In genomic region chr1:5976726-5977493, GRCh38 we compare ENCODE assay signal across 23 cellular contexts. TPM values are rescaled to one million over a fixed set of nuclear protein-coding genes. Genes with fewer than 3 reads are reported as not detected.
DNase-seq lines count a peak whose midpoint lies in the region; ATAC-seq and TF ChIP-seq lines count a peak whose summit lies in the region.
"Had no signal": no experiment of that assay in that cellular context is flagged by ENCODE, and none has a peak within 500 bp of the region (broad histone marks: within the 10 kb centered on the region; RNA-seq: fewer than 3 reads in every experiment).

No MANE protein-coding gene starts in this region.

- H3K36me3 Mint-ChIP-seq in CD4-positive, CD25-positive, alpha-beta regulatory T cell: peaks cover 24% of the 10 kb centered on the region
- H3K36me3 Mint-ChIP-seq in endothelial cell (ENCODE audit: low read depth, unreplicated experiment): peaks cover 18% of the 10 kb centered on the region
- peaks cover 10% of the 10 kb centered on the region for H3K36me3 Mint-ChIP-seq in stimulated activated memory B cell treated with anti-CD40 and anti-IgM and Interleukin-4, amounts not matched to agents 10 μg/mL and 1 μg/mL and 100 μg/mL, for 72 hours

- H3K27me3 Mint-ChIP-seq in CD4-positive, CD25-positive, alpha-beta regulatory T cell: no peaks in the 10 kb centered on the region
- peaks cover 8% of the 10 kb centered on the region for H3K27me3 Mint-ChIP-seq in endothelial cell (ENCODE audit: unreplicated experiment)
- H3K27me3 Mint-ChIP-seq in stimulated activated memory B cell treated with anti-CD40 and anti-IgM and Interleukin-4, amounts not matched to agents 10 μg/mL and 1 μg/mL and 100 μg/mL, for 72 hours: no peaks in the 10 kb centered on the region
- H3K27me3 Mint-ChIP-seq: activated naive CD8-positive, alpha-beta T cell treated with anti-CD3 and anti-CD28 coated beads for 36 hours had no signal

- no peaks in the 10 kb centered on the region for H3K4me1 ChIP-seq in CD4-positive, CD25-positive, alpha-beta regulatory T cell (ENCODE audit: control insufficient read depth, insufficient read depth, low read length, poor library complexity, severe bottlenecking)
- H3K4me1 ChIP-seq in DND-41 (ENCODE audit: insufficient read depth, low read length) (peaks cover 40% of the 10 kb centered on the region), osteoblast (ENCODE audit: insufficient read depth, low read length) (no peaks in the 10 kb centered on the region)

- peak overlapping the region; percentile 49 for H3K9ac ChIP-seq in DND-41 (ENCODE audit: low read depth, low read length)
- H3K9ac ChIP-seq: GM23248, KMS-11 had no signal

- H3K79me2 ChIP-seq in DND-41 (ENCODE audit: insufficient read depth, low read length) (peaks cover 21% of the 10 kb centered on the region), osteoblast (ENCODE audit: insufficient read depth, low read length) (no peaks in the 10 kb centered on the region)

- no peak for ATAC-seq in CD4-positive, CD25-positive, alpha-beta regulatory T cell (ENCODE audit: low read depth in 2 of 2)
- ATAC-seq in DND-41 (ENCODE audit: insufficient read depth, low read depth): no peak
- ATAC-seq in stimulated activated memory B cell treated with anti-CD40 and anti-IgM and Interleukin-4, amounts not matched to agents 10 μg/mL and 1 μg/mL and 100 μg/mL, for 72 hours: no peak
- ATAC-seq: PC-3 had no signal

- H3K27ac Mint-ChIP-seq in CD4-positive, CD25-positive, alpha-beta regulatory T cell: peak overlapping the region in 2 of 3 donors; percentile 29 to 86
- H3K27ac Mint-ChIP-seq in endothelial cell (ENCODE audit: unreplicated experiment): no peak overlapping the region
- no peak overlapping the region for H3K27ac Mint-ChIP-seq in stimulated activated memory B cell treated with anti-CD40 and anti-IgM and Interleukin-4, amounts not matched to agents 10 μg/mL and 1 μg/mL and 100 μg/mL, for 72 hours
- H3K27ac Mint-ChIP-seq: activated naive CD8-positive, alpha-beta T cell treated with anti-CD3 and anti-CD28 coated beads for 36 hours had no signal

- TF ChIP-seq CTCF in DND-41 (IDR thresholded peaks at IDR 0.05; ENCODE audit: borderline replicate concordance, extremely low read depth, low read length, poor library complexity, severe bottlenecking) (no peak), endothelial cell (IDR thresholded peaks at IDR 0.05; ENCODE audit: unreplicated experiment) (no peak), osteoblast (IDR thresholded peaks at IDR 0.05; ENCODE audit: extremely low read depth, low read depth, low read length) (no peak)

- 0 out of 2 replicates have a peak, but pooled peaks cover 7% of the 10 kb centered on the region for H4K20me1 ChIP-seq in DND-41 (ENCODE audit: insufficient read depth, low read length)
- peaks cover 14% of the 10 kb centered on the region for H4K20me1 ChIP-seq in osteoblast (ENCODE audit: insufficient read depth, low read length)

- no peaks in the 10 kb centered on the region for H3K27me3 ChIP-seq in CD4-positive, CD25-positive, alpha-beta regulatory T cell (ENCODE audit: control insufficient read depth, insufficient read depth, low read length)
- H3K27me3 ChIP-seq in DND-41 (ENCODE audit: insufficient read depth, low read length, poor library complexity) (no peaks in the 10 kb centered on the region), osteoblast (ENCODE audit: insufficient read depth, low read length) (no peaks in the 10 kb centered on the region)

- H3K4me1 Mint-ChIP-seq in CD4-positive, CD25-positive, alpha-beta regulatory T cell: peaks cover 5 to 22% (median 11%) of the 10 kb centered on the region in 4 donors
- H3K4me1 Mint-ChIP-seq in endothelial cell (ENCODE audit: unreplicated experiment): peaks cover 13% of the 10 kb centered on the region
- H3K4me1 Mint-ChIP-seq in stimulated activated memory B cell treated with anti-CD40 and anti-IgM and Interleukin-4, amounts not matched to agents 10 μg/mL and 1 μg/mL and 100 μg/mL, for 72 hours: peaks cover 11% of the 10 kb centered on the region
- H3K4me1 Mint-ChIP-seq: activated naive CD8-positive, alpha-beta T cell treated with anti-CD3 and anti-CD28 coated beads for 36 hours had no signal

- no peak for DNase-seq in CD4-positive, CD25-positive, alpha-beta regulatory T cell
- no peak for DNase-seq in DND-41
- DNase-seq in endothelial cell (ENCODE audit: low spot score): no peak
- DNase-seq in osteoblast (ENCODE audit: insufficient read length, low spot score, missing footprints): peak; percentile 71
- DNase-seq in GM03348 (ENCODE audit: low spot score): no peak
- DNase-seq in SW 1271 (lab: John Stamatoyannopoulos, UW): no peak
- DNase-seq: activated CD4-positive, alpha-beta T cell treated with anti-CD3 and anti-CD28 coated beads for 4 hours; activated naive CD8-positive, alpha-beta T cell treated with anti-CD3 and anti-CD28 coated beads for 36 hours; caudate nucleus; dermis blood vessel endothelial cell; NCI-H1436; NCI-H2107; NCI-H446 treated with DMSO at 0.1 percent for 48 hours; PC-3; retina; SHP77; stimulated activated CD4-positive, alpha-beta T cell treated with anti-CD3 and anti-CD28 coated beads, Interleukin-4, amount 100 ng/mL, for 1 hour; stimulated activated naive CD4-positive, alpha-beta T cell had no signal

- H3K4me2 ChIP-seq in DND-41 (ENCODE audit: insufficient read depth, low read length) (0 out of 2 replicates have a peak overlapping the region, but pooled peaks have one; percentile 56), osteoblast (ENCODE audit: insufficient read depth, low read length) (no peak overlapping the region)
- H3K4me2 ChIP-seq: KMS-11 had no signal

- no peaks in the 10 kb centered on the region for H3K9me3 ChIP-seq in CD4-positive, CD25-positive, alpha-beta regulatory T cell (ENCODE audit: control insufficient read depth in 2 of 2, low read length in 2 of 2)
- H3K9me3 ChIP-seq in DND-41 (ENCODE audit: insufficient read depth, low read length, severe bottlenecking) (no peaks in the 10 kb centered on the region), osteoblast (ENCODE audit: low read depth, low read length) (no peaks in the 10 kb centered on the region)

- H3K36me3 ChIP-seq in CD4-positive, CD25-positive, alpha-beta regulatory T cell (ENCODE audit: control insufficient read depth, insufficient read depth, low read length): no peaks in the 10 kb centered on the region
- H3K36me3 ChIP-seq in DND-41 (ENCODE audit: insufficient read depth, low read length) (peaks cover 39% of the 10 kb centered on the region), osteoblast (ENCODE audit: insufficient read depth, low read length) (no peaks in the 10 kb centered on the region)

- no peak overlapping the region for H3K4me3 ChIP-seq in CD4-positive, CD25-positive, alpha-beta regulatory T cell (ENCODE audit: low read depth, low read length)
- no peak overlapping the region for H3K4me3 ChIP-seq in DND-41 (ENCODE audit: low read depth in 1 of 2, low read length in 2 of 2)
- H3K4me3 ChIP-seq in osteoblast (ENCODE audit: insufficient read depth, low read length): no peak overlapping the region
- H3K4me3 ChIP-seq: GM23248, lung had no signal

- no peaks in the 10 kb centered on the region for H3K9me3 Mint-ChIP-seq in CD4-positive, CD25-positive, alpha-beta regulatory T cell
- no peaks in the 10 kb centered on the region for H3K9me3 Mint-ChIP-seq in endothelial cell (ENCODE audit: unreplicated experiment)
- H3K9me3 Mint-ChIP-seq in stimulated activated memory B cell treated with anti-CD40 and anti-IgM and Interleukin-4, amounts not matched to agents 10 μg/mL and 1 μg/mL and 100 μg/mL, for 72 hours: no peaks in the 10 kb centered on the region
- H3K9me3 Mint-ChIP-seq: activated T-helper 1 cell treated with anti-CD3 and anti-CD28 coated beads, Interleukin-12 subunit alpha, Interleukin-12 subunit beta, Interleukin-2, Interleukin-4 antibody, amounts not matched to agents 30 ng/mL and 10 ng/mL and 1 ng/mL, durations not matched to agents 14 hours and 24 hours and 36 hours had no signal

- H2AFZ ChIP-seq in DND-41 (ENCODE audit: low read depth, low read length) (no peak overlapping the region), osteoblast (ENCODE audit: low read length) (no peak overlapping the region)
- H2AFZ ChIP-seq: GM23248 had no signal

- no peak overlapping the region for H3K27ac ChIP-seq in CD4-positive, CD25-positive, alpha-beta regulatory T cell (ENCODE audit: insufficient read depth, low read length, poor library complexity, severe bottlenecking)
- H3K27ac ChIP-seq in DND-41 (ENCODE audit: low read length) (peak overlapping the region; percentile 94), osteoblast (ENCODE audit: low read depth, low read length) (no peak overlapping the region)
- H3K27ac ChIP-seq: GM23248, KMS-11 had no signal

- H3K4me3 Mint-ChIP-seq in CD4-positive, CD25-positive, alpha-beta regulatory T cell: no peak overlapping the region
- peak overlapping the region; percentile 54 for H3K4me3 Mint-ChIP-seq in endothelial cell (ENCODE audit: unreplicated experiment)
- H3K4me3 Mint-ChIP-seq in stimulated activated memory B cell treated with anti-CD40 and anti-IgM and Interleukin-4, amounts not matched to agents 10 μg/mL and 1 μg/mL and 100 μg/mL, for 72 hours: no peak overlapping the region
- H3K4me3 Mint-ChIP-seq: activated naive CD8-positive, alpha-beta T cell treated with anti-CD3 and anti-CD28 coated beads for 36 hours; activated T-helper 1 cell treated with anti-CD3 and anti-CD28 coated beads, Interleukin-12 subunit alpha, Interleukin-12 subunit beta, Interleukin-2, Interleukin-4 antibody, amounts not matched to agents 30 ng/mL and 10 ng/mL and 1 ng/mL, durations not matched to agents 14 hours and 24 hours and 36 hours had no signal

RNA-seq across cellular contexts. Expression of gene NPHP4, which starts 15.3 kb away (rescaled TPM):
- total RNA-seq in CD4-positive, CD25-positive, alpha-beta regulatory T cell: 13.2 TPM
- 1 to 10 TPM in 1 of 4 donors, under 1 TPM in 3; 0.29 to 1.2 (median 0.74) TPM for polyA plus RNA-seq in CD4-positive, CD25-positive, alpha-beta regulatory T cell
- total RNA-seq in endothelial cell (ENCODE audit: unreplicated experiment) (15.3 TPM), osteoblast (6.5 and 8.0 TPM in 2 replicates)

Comparison
In these comparisons a context has a peak if more than half of its experiments do, and no peak if none do; other contexts are left out.
1. H3K27ac Mint-ChIP-seq: peak in CD4-positive, CD25-positive, alpha-beta regulatory T cell (2 of 3); none in endothelial cell (single experiment) and stimulated activated memory B cell treated with anti-CD40 and anti-IgM and Interleukin-4, amounts not matched to agents 10 μg/mL and 1 μg/mL and 100 μg/mL, for 72 hours (single experiment).